16 cellular contexts compared by ENCODE assay signal in the genomic region with DNA sequence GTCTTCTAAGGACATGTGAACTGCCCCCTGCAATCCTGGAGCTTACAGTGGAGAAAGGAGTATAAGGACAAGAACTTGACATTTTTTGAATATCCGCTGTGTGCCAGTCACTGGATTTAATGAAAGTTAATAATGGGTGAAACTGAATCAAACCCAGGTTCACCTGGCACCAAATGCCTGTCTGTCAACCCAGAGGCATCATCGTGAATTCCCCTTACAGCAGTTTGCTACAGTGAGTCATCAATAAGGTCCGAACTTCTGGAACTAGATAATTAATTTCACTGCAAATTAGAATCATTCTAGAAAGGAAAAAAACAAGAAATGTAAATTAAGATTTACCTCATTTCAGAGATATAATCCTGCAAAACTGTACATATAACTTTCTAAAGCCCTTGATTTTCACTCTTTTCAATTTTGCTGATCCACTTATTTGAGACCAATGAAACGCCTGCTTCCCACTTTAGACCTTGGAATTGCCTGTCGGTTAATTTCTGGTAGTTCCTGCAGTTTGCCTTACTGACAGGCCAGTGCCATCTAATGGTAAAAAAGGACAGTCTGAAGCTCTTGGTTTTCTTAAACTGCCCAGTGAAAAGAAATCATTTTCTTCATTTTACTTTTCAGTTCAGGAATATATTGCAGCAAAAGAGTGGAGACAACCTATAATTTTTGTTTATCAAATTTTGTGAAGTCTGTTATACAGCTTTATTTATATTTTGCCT. TPM values are rescaled to one million over a fixed set of nuclear protein-coding genes. Genes with fewer than 3 reads are reported as not detected.
DNase-seq lines count a peak whose midpoint lies in the region; ATAC-seq and TF ChIP-seq lines count a peak whose summit lies in the region.
"Had no signal": no experiment of that assay in that cellular context is flagged by ENCODE, and none has a peak within 500 bp of the region (broad histone marks: within the 10 kb centered on the region; RNA-seq: fewer than 3 reads in every experiment).

No MANE protein-coding gene starts in this region.

- H3K4me1 ChIP-seq in upper lobe of right lung: no peaks in the 10 kb centered on the region
- H3K4me1 ChIP-seq in Peyer's patch: peaks cover 0 to 18% (median 3%) of the 10 kb centered on the region in 4 donors
- H3K4me1 ChIP-seq: tibial nerve had no signal

- H3K27me3 ChIP-seq in upper lobe of right lung (peaks cover 7% of the 10 kb centered on the region), Peyer's patch (no peaks in the 10 kb centered on the region)

- no peak overlapping the region for H3K27ac ChIP-seq in upper lobe of right lung
- no peak overlapping the region for H3K27ac ChIP-seq in Peyer's patch
- H3K27ac ChIP-seq: 22Rv1, tibial nerve had no signal

- H3K9me3 ChIP-seq in upper lobe of right lung (no peaks in the 10 kb centered on the region), Peyer's patch (no peaks in the 10 kb centered on the region)
- H3K9me3 ChIP-seq: tibial nerve had no signal

- no peaks in the 10 kb centered on the region for H3K36me3 ChIP-seq in upper lobe of right lung
- H3K36me3 ChIP-seq in Peyer's patch: no peaks in the 10 kb centered on the region
- H3K36me3 ChIP-seq: tibial nerve had no signal

- TF ChIP-seq CTCF in retinal pigment epithelial cell (conservative IDR thresholded peaks at IDR 0.05; ENCODE audit: low read depth, low read length): peak; percentile 56
- TF ChIP-seq CTCF in upper lobe of right lung (IDR thresholded peaks at IDR 0.05): no peak
- TF ChIP-seq CTCF in Peyer's patch (IDR thresholded peaks at IDR 0.05): peak in 3 of 6 experiments; percentile 55 to 67 (median 57)

- intact Hi-C loops in left ventricle myocardium superior (cut with micrococcal nuclease): no loop called here
- intact Hi-C loops in upper lobe of right lung (cut with DNase I): no loop called here

- DNase-seq in DMS53 (lab: John Stamatoyannopoulos, UW): peak; percentile 54
- no peak for DNase-seq in DMS53 treated with DMSO at 0.1 percent for 48 hours (lab: John Stamatoyannopoulos, UW; ENCODE audit: unreplicated experiment)
- DNase-seq in astrocyte of the hippocampus (ENCODE audit: low read depth, low spot score): peak; percentile 50
- DNase-seq in left ventricle myocardium superior: no peak
- no peak for DNase-seq in retinal pigment epithelial cell (ENCODE audit: low read depth)
- no peak for DNase-seq in upper lobe of right lung
- no peak for DNase-seq in Peyer's patch
- DNase-seq: activated CD4-positive, alpha-beta T cell treated with anti-CD3 and anti-CD28 coated beads, Interleukin-2, amount 50 U/mL, for 4 hours; aorta; glutamatergic neuron; HCEC 1CT; natural killer cell; SIG-M5 had no signal

- no peak overlapping the region for H3K4me3 Mint-ChIP-seq in stimulated activated memory B cell treated with anti-CD40 and anti-IgM and Interleukin-4, amounts not matched to agents 10 μg/mL and 1 μg/mL and 100 μg/mL, for 72 hours
- H3K4me3 Mint-ChIP-seq: natural killer cell had no signal

- no peak overlapping the region for H3K27ac Mint-ChIP-seq in stimulated activated memory B cell treated with anti-CD40 and anti-IgM and Interleukin-4, amounts not matched to agents 10 μg/mL and 1 μg/mL and 100 μg/mL, for 72 hours
- H3K27ac Mint-ChIP-seq: natural killer cell had no signal

- no peaks in the 10 kb centered on the region for H3K36me3 Mint-ChIP-seq in stimulated activated memory B cell treated with anti-CD40 and anti-IgM and Interleukin-4, amounts not matched to agents 10 μg/mL and 1 μg/mL and 100 μg/mL, for 72 hours
- H3K36me3 Mint-ChIP-seq: natural killer cell had no signal

- no peaks in the 10 kb centered on the region for H3K4me1 Mint-ChIP-seq in stimulated activated memory B cell treated with anti-CD40 and anti-IgM and Interleukin-4, amounts not matched to agents 10 μg/mL and 1 μg/mL and 100 μg/mL, for 72 hours
- H3K4me1 Mint-ChIP-seq: natural killer cell had no signal

- H3K9me3 Mint-ChIP-seq in stimulated activated memory B cell treated with anti-CD40 and anti-IgM and Interleukin-4, amounts not matched to agents 10 μg/mL and 1 μg/mL and 100 μg/mL, for 72 hours: no peaks in the 10 kb centered on the region
- H3K9me3 Mint-ChIP-seq: natural killer cell had no signal

- H3K27me3 Mint-ChIP-seq in stimulated activated memory B cell treated with anti-CD40 and anti-IgM and Interleukin-4, amounts not matched to agents 10 μg/mL and 1 μg/mL and 100 μg/mL, for 72 hours: peaks cover 8% of the 10 kb centered on the region

- H3K4me3 ChIP-seq in retinal pigment epithelial cell (ENCODE audit: low read length): no peak overlapping the region
- H3K4me3 ChIP-seq in upper lobe of right lung: no peak overlapping the region
- H3K4me3 ChIP-seq in Peyer's patch: no peak overlapping the region
- H3K4me3 ChIP-seq: tibial nerve had no signal

- peak; percentile 60 for ATAC-seq in left ventricle myocardium superior
- ATAC-seq in upper lobe of right lung: no peak
- no peak for ATAC-seq in stimulated activated memory B cell treated with anti-CD40 and anti-IgM and Interleukin-4, amounts not matched to agents 10 μg/mL and 1 μg/mL and 100 μg/mL, for 72 hours
- ATAC-seq: natural killer cell had no signal

- no peak for TF ChIP-seq POLR2A in Peyer's patch (IDR thresholded peaks at IDR 0.05)

RNA-seq across cellular contexts. Expression of gene DSG2, which starts 8.2 kb away (rescaled TPM):
- total RNA-seq in left ventricle myocardium superior (49.6 TPM), upper lobe of right lung (34.2 TPM), Peyer's patch (100 to 1,000 TPM in 3 of 4 donors, 10 to 100 TPM in 1; 19.8 to 173 (median 128) TPM)

RNA-seq across cellular contexts. Expression of gene DSG3, which starts 58.6 kb away (rescaled TPM):
- total RNA-seq in left ventricle myocardium superior (not detected), upper lobe of right lung (0.12 TPM), Peyer's patch (10 to 100 TPM in 2 of 4 donors, 1 to 10 TPM in 1, not detected in 1; 3.7 to 11.4 (median 11.0) TPM)
- total RNA-seq: aorta, tibial nerve had no signal

Comparison
In these comparisons a context has a peak if more than half of its experiments do, and no peak if none do; other contexts are left out.
1. DNase-seq: peak in DMS53 (single experiment) and astrocyte of the hippocampus (single experiment); none in DMS53 treated with DMSO at 0.1 percent for 48 hours (single experiment), left ventricle myocardium superior (single experiment), retinal pigment epithelial cell (single experiment), upper lobe of right lung (single experiment) and Peyer's patch (0 of 3).